ENCODE assay signal across 22 cellular contexts in genomic region chr10:132984801-132985545, GRCh38. TPM values are rescaled to one million over a fixed set of nuclear protein-coding genes. Genes with fewer than 3 reads are reported as not detected.
DNase-seq lines count a peak whose midpoint lies in the region; ATAC-seq, FAIRE-seq and TF ChIP-seq lines count a peak whose summit lies in the region.
"Had no signal": no experiment of that assay in that cellular context is flagged by ENCODE, and none has a peak within 500 bp of the region (broad histone marks: within the 10 kb centered on the region; RNA-seq: fewer than 3 reads in every experiment).

No MANE protein-coding gene starts in this region.

- H3K79me2 ChIP-seq in PC-3 (ENCODE audit: low read length), result no peaks in the 10 kb centered on the region
- no peaks in the 10 kb centered on the region for H3K79me2 ChIP-seq in trophoblast cell (ENCODE audit: control insufficient read depth, insufficient read depth, low read length, poor library complexity)
- no peaks in the 10 kb centered on the region for H3K79me2 ChIP-seq in HepG2 (ENCODE audit: insufficient read depth, low read length)

- no peak overlapping the region for H4K12ac ChIP-seq in trophoblast cell (ENCODE audit: low read depth, low read length)

- H2AFZ ChIP-seq in PC-3 (ENCODE audit: low read length) (no peak overlapping the region), trophoblast cell (ENCODE audit: insufficient read depth, low read length, poor library complexity) (no peak overlapping the region), HepG2 (ENCODE audit: low read length) (no peak overlapping the region)

- peaks cover 2% of the 10 kb centered on the region for H3K79me1 ChIP-seq in trophoblast cell (ENCODE audit: low read length)

- intact Hi-C loops in PC-3 (cut with micrococcal nuclease) (no loop called here), HepG2 (cut with micrococcal nuclease; ENCODE audit: unreplicated experiment) (no loop called here)

- no peak overlapping the region for H2BK120ac ChIP-seq in trophoblast cell (ENCODE audit: insufficient read depth, low read length, poor library complexity)

- H2AK5ac ChIP-seq in trophoblast cell (ENCODE audit: low read length), result no peak overlapping the region

- DNase-seq in GM04504 (ENCODE audit: low read depth) (peak; percentile 39), PC-3 (peak; percentile 4), iPS DF 19.7 (ENCODE audit: low read depth, low spot score) (peak; percentile 30), trophoblast cell (peak in 1 of 2 donors; percentile 15), HCEC 1CT (no peak), HepG2 (ENCODE audit: low spot score) (no peak)
- DNase-seq in stimulated activated naive CD4-positive, alpha-beta T cell treated with Interleukin-2 at 50 U/mL for 16 hours (lab: John Stamatoyannopoulos, UW), result no peak
- no peak for DNase-seq in stimulated activated CD4-positive, alpha-beta T cell treated with anti-CD3 and anti-CD28 coated beads, Interleukin-4, amount 100 ng/mL, for 24 hours
- DNase-seq: activated CD4-positive, alpha-beta T cell treated with anti-CD3 and anti-CD28 coated beads, Interleukin-2, amount 10 ng/mL, durations not matched to agents 24 days and 14 days; activated gamma-delta T cell; AML-193; DMS53; KG1; NCI-H1694 treated with DMSO at 0.1 percent for 48 hours; NCI-H774; SJCRH30; stimulated activated CD4-positive, alpha-beta T cell treated with anti-CD3 and anti-CD28 coated beads, Interleukin-4, amount 100 ng/mL, for 1 hour; T-helper 1 cell had no signal

- TF ChIP-seq CTCF in PC-3 (conservative IDR thresholded peaks at IDR 0.05; ENCODE audit: low read depth, low read length) (no peak), HepG2 (CRISPR knock-in tag; IDR thresholded peaks at IDR 0.05) (no peak)

- no peak overlapping the region for H4K91ac ChIP-seq in trophoblast cell (ENCODE audit: low read depth, low read length)

- H3K36me3 ChIP-seq in PC-3 (ENCODE audit: low read depth, low read length) (no peaks in the 10 kb centered on the region), trophoblast cell (ENCODE audit: control insufficient read depth in 1 of 2, insufficient read depth in 2 of 2, low read length in 2 of 2) (no peaks in the 10 kb centered on the region), HepG2 (replicated peaks in 1 of 2; ENCODE audit: control insufficient read depth in 1 of 2, insufficient read depth in 2 of 2, low read length in 2 of 2) (no peaks in the 10 kb centered on the region)
- H3K36me3 ChIP-seq: SJCRH30 had no signal

- H3K14ac ChIP-seq in trophoblast cell (ENCODE audit: low read length), result peak overlapping the region; percentile 44

- no peak overlapping the region for H2BK12ac ChIP-seq in trophoblast cell (ENCODE audit: low read length)

- no peak overlapping the region for H4K8ac ChIP-seq in trophoblast cell (ENCODE audit: low read depth, low read length)

- H3K27ac ChIP-seq in PC-3 (ENCODE audit: low read length), result no peak overlapping the region
- H3K27ac ChIP-seq in trophoblast cell (ENCODE audit: low read depth, low read length), result peak overlapping the region; percentile 16
- no peak overlapping the region for H3K27ac ChIP-seq in HepG2 (ENCODE audit: extremely low read length, insufficient read depth, low read length)
- H3K27ac ChIP-seq: SJCRH30, skin epidermis had no signal

- FAIRE-seq in HepG2 (lab: Jason Lieb, UNC), result no peak
- FAIRE-seq: endothelial cell of umbilical vein, islet of Langerhans had no signal

- H3K4me1 ChIP-seq in PC-3 (ENCODE audit: insufficient read depth, low read length) (no peaks in the 10 kb centered on the region), trophoblast cell (ENCODE audit: control insufficient read depth in 1 of 2, insufficient read depth in 2 of 2, low read length in 2 of 2) (peaks cover 7 to 9% of the 10 kb centered on the region in 2 experiments), HepG2 (ENCODE audit: insufficient read depth, low read length) (no peaks in the 10 kb centered on the region)
- H3K4me1 ChIP-seq: SJCRH30 had no signal

- no peak overlapping the region for H2BK5ac ChIP-seq in trophoblast cell (ENCODE audit: low read depth, low read length, poor library complexity)

- H3K9me3 ChIP-seq in PC-3 (ENCODE audit: low read length) (no peaks in the 10 kb centered on the region), trophoblast cell (ENCODE audit: insufficient read depth, low read depth, low read length) (peaks cover 2% of the 10 kb centered on the region), HepG2 (ENCODE audit: low read length) (no peaks in the 10 kb centered on the region)
- H3K9me3 ChIP-seq: SJCRH30 had no signal

- H3K9ac ChIP-seq in PC-3 (ENCODE audit: low read length) (no peak overlapping the region), trophoblast cell (ENCODE audit: low read length) (no peak overlapping the region), HepG2 (ENCODE audit: insufficient read depth, low read depth, low read length) (no peak overlapping the region)

- CTCF ChIA-PET in PC-3 (lab: Charles Lee), result no interaction called here
- CTCF ChIA-PET in HepG2 (lab: Yijun Ruan, JAX; ENCODE audit: low intra/inter-chr PET ratio, low total read pairs), result no interaction called here

- ATAC-seq in PC-3 (no peak), HepG2 (no peak; the same call in 2 of the 3 replicates)

- no peak overlapping the region for H3K23ac ChIP-seq in trophoblast cell (ENCODE audit: low read length)

- H3K4me3 ChIP-seq in PC-3 (ENCODE audit: low read length) (no peak overlapping the region), trophoblast cell (ENCODE audit: low read depth, low read length) (no peak overlapping the region), HepG2 (replicated peaks in 1 of 3; ENCODE audit: insufficient read depth in 1 of 3, low read depth in 2 of 3, low read length in 3 of 3) (no peak overlapping the region)
- H3K4me3 ChIP-seq: SJCRH30, skin epidermis had no signal

- in situ Hi-C loops in HepG2 (cut with HindIII; ENCODE audit: extremely low pct_ligation_motif_present, low pct_unique_long_range_greater_than_20kb), result no loop called here

- TF ChIP-seq EP300 in HepG2 (IDR thresholded peaks at IDR 0.05; ENCODE audit: low read depth in 2 of 2, low read length in 2 of 2), result no peak
- no peak for TF ChIP-seq EP300 in HepG2 (CRISPR knock-in tag; IDR thresholded peaks at IDR 0.05; ENCODE audit: borderline replicate concordance)

- H3F3A ChIP-seq in PC-3 (ENCODE audit: low read length, unreplicated experiment), result no peaks in the 10 kb centered on the region

- no peak overlapping the region for H3K18ac ChIP-seq in trophoblast cell (ENCODE audit: low read length)

- H3K9me2 ChIP-seq in PC-3 (replicated peaks; ENCODE audit: low read length), result no peaks in the 10 kb centered on the region

- no CpG with 5 or more reads among the region's 26 CpGs for WGBS in trophoblast cell (ENCODE audit: extremely low coverage, insufficient coverage, insufficient read length)
- 9% methylated on average over 5 of the region's 26 CpGs for WGBS in HepG2 (ENCODE audit: low lambda C conversion rate)

- H4K20me1 ChIP-seq in PC-3 (ENCODE audit: low read length), result no peaks in the 10 kb centered on the region
- 0 out of 2 replicates have a peak, but pooled peaks cover 5% of the 10 kb centered on the region for H4K20me1 ChIP-seq in HepG2 (ENCODE audit: insufficient read depth, low read length)

- no peak for TF ChIP-seq RAD21 in HepG2 (CRISPR knock-in tag; IDR thresholded peaks at IDR 0.05)

- H3K27me3 ChIP-seq in PC-3 (ENCODE audit: low read length) (peaks cover 8% of the 10 kb centered on the region), trophoblast cell (ENCODE audit: insufficient read depth, low read length) (no peaks in the 10 kb centered on the region), HepG2 (ENCODE audit: control insufficient read depth in 1 of 2, insufficient read depth in 2 of 2, low read length in 2 of 2) (peaks cover 6 to 63% of the 10 kb centered on the region in 2 experiments; a peak in 4 of 5 replicates)
- H3K27me3 ChIP-seq: SJCRH30 had no signal

- BruUV-seq in PC-3 (replicated peaks; lab: Mats Ljungman, UMichigan) (no TSS peak), HepG2 (replicated peaks; lab: Mats Ljungman, UMichigan) (no TSS peak)

- POLR2A ChIA-PET in PC-3 (lab: Charles Lee; ENCODE audit: unreplicated experiment) (interaction anchor here (0.7 kb wide), 1 partner anchor 325 kb away, joined by 3 read pairs; no protein-coding TSS in a partner anchor), HepG2 (lab: Yijun Ruan, JAX) (no interaction called here)

- H3K4me2 ChIP-seq in PC-3 (ENCODE audit: low read length) (no peak overlapping the region), trophoblast cell (ENCODE audit: low read length) (peak overlapping the region; percentile 20), HepG2 (ENCODE audit: low read depth, low read length) (no peak overlapping the region)

- H3K4ac ChIP-seq in trophoblast cell (ENCODE audit: low read depth, low read length), result no peak overlapping the region

- TF ChIP-seq POLR2A in HepG2 (IDR thresholded peaks at IDR 0.05; ENCODE audit: insufficient read depth in 1 of 2, low read depth in 2 of 2, low read length in 2 of 2), result no peak

RNA-seq across cellular contexts. Expression of gene CFAP46, which starts 42.6 kb away (rescaled TPM):
- 0.04 TPM in 1 of 2 replicates, not detected in the other for total RNA-seq in PC-3 (2014; rRNA removed)
- polyA plus RNA-seq in trophoblast cell (2013), result 0.50 and 0.64 TPM in 2 replicates
- total RNA-seq in HepG2 (2016; rRNA removed; fragmentation: Illumina TruSeq; extraction: Trizol), result 0.74 and 0.84 TPM in 2 replicates
- not detected in 2 replicates for total RNA-seq in HepG2 (2016; cell fraction: cytosol; rRNA removed; fragmentation: Illumina TruSeq; extraction: Trizol; ENCODE audit: low read depth)
- 0.87 and 1.1 TPM in 2 replicates for total RNA-seq in HepG2 (2016; cell fraction: insoluble cytoplasmic fraction; rRNA removed; fragmentation: Illumina TruSeq; extraction: Trizol)
- total RNA-seq in HepG2 (2016; cell fraction: membrane; rRNA removed; fragmentation: Illumina TruSeq; extraction: Trizol), result 0.21 and 0.34 TPM in 2 replicates
- 0.53 and 1.3 TPM in 2 replicates for total RNA-seq in HepG2 (2016; cell fraction: nucleus; rRNA removed; fragmentation: Illumina TruSeq; extraction: Trizol)
- 0.10 and 0.24 TPM in 2 replicates for polyA plus RNA-seq in HepG2 (2011; rRNA removed)
- polyA plus RNA-seq in HepG2 (2011; cell fraction: cytosol; rRNA removed), result 0.13 and 0.19 TPM in 2 replicates
- polyA plus RNA-seq in HepG2 (2011; cell fraction: nucleus; rRNA removed), result 0.05 and 0.27 TPM in 2 replicates
- 0.12 and 0.16 TPM in 2 replicates for polyA plus RNA-seq in HepG2 (2012)
- polyA plus RNA-seq in HepG2 (2016; cell fraction: cytosol; fragmentation: Illumina TruSeq; extraction: Trizol; ENCODE audit: low read depth), result 0.18 and 0.26 TPM in 2 replicates
- 0.86 and 1.2 TPM in 2 replicates for polyA plus RNA-seq in HepG2 (2016; cell fraction: insoluble cytoplasmic fraction; fragmentation: Illumina TruSeq; extraction: Trizol; ENCODE audit: low read depth)
- 0.33 and 0.34 TPM in 2 replicates for polyA plus RNA-seq in HepG2 (2016; cell fraction: membrane; fragmentation: Illumina TruSeq; extraction: Trizol; ENCODE audit: low read depth)
- 0.60 and 0.65 TPM in 2 replicates for polyA plus RNA-seq in HepG2 (2016; cell fraction: nucleus; fragmentation: Illumina TruSeq; extraction: Trizol; ENCODE audit: insufficient read depth, low read depth)
- polyA minus RNA-seq in HepG2 (2011; rRNA and poly(A)+ RNA removed; ENCODE audit: low replicate concordance), result 0.06 TPM in 1 of 2 replicates, not detected in the other
- not detected in 2 replicates for polyA minus RNA-seq in HepG2 (2011; cell fraction: cytosol; rRNA and poly(A)+ RNA removed)
- 0.26 TPM in 1 of 2 replicates, not detected in the other for polyA minus RNA-seq in HepG2 (2011; cell fraction: nucleus; rRNA and poly(A)+ RNA removed)
- total RNA-seq: activated CD4-positive, alpha-beta T cell treated with anti-CD3 and anti-CD28 coated beads, Interleukin-2, amount 10 ng/mL, durations not matched to agents 24 days and 14 days; OCI-LY7 had no signal

Comparison
In these comparisons a context has a peak if more than half of its experiments do, and no peak if none do; other contexts are left out.
1. DNase-seq: peak in GM04504 (single experiment), PC-3 (single experiment) and iPS DF 19.7 (single experiment); none in stimulated activated naive CD4-positive, alpha-beta T cell treated with Interleukin-2 at 50 U/mL for 16 hours (single experiment), HCEC 1CT (single experiment), stimulated activated CD4-positive, alpha-beta T cell treated with anti-CD3 and anti-CD28 coated beads, Interleukin-4, amount 100 ng/mL, for 24 hours (single experiment) and HepG2 (single experiment).